Comparison of ENCODE assay signal across 21 cellular contexts in genomic region chr15:51205050-51205707, GRCh38.
"Had no signal": no experiment of that assay in that cellular context is flagged by ENCODE, and none has a peak within 500 bp of the region (broad histone marks: within the 10 kb centered on the region; RNA-seq: fewer than 3 reads in every experiment).

No MANE protein-coding gene starts in this region.

- H3K27me3 ChIP-seq: ovary, sigmoid colon had no signal

- ATAC-seq: left cardiac atrium; natural killer cell; psoas muscle; stimulated activated naive B cell treated with anti-CD40 and anti-IgM and Interleukin-4, amounts not matched to agents 10 μg/mL and 1 μg/mL and 100 μg/mL, for 72 hours; stimulated activated naive CD8-positive, alpha-beta T cell treated with anti-CD3 and anti-CD28 coated beads, Interleukin-15, amount 100 ng/mL, for 72 hours had no signal

- H3K4me1 ChIP-seq: psoas muscle, sigmoid colon, transverse colon had no signal

- DNase-seq: effector CD4-positive, alpha-beta T cell; endodermal cell; foreskin melanocyte; head of caudate nucleus; kidney; left cardiac atrium; natural killer cell; ovary; psoas muscle; retina; sigmoid colon; stimulated activated CD4-positive, alpha-beta T cell treated with anti-CD3 and anti-CD28 coated beads, Interleukin-2, amount 100 ng/mL, for 24 hours; stimulated activated CD4-positive, alpha-beta T cell treated with anti-CD3 and anti-CD28 coated beads, Interleukin-4, amount 100 ng/mL, for 4 hours; stimulated activated naive B cell treated with anti-CD40 and anti-IgM and Interleukin-4, amounts not matched to agents 10 μg/mL and 1 μg/mL and 100 μg/mL, for 72 hours; stimulated activated naive CD8-positive, alpha-beta T cell treated with anti-CD3 and anti-CD28 coated beads, Interleukin-15, amount 100 ng/mL, for 72 hours; substantia nigra; transverse colon had no signal

- H3K9me3 ChIP-seq: ovary, psoas muscle, sigmoid colon, thoracic aorta, transverse colon had no signal

- H3K4me3 ChIP-seq: coronary artery, hepatocyte, ovary, psoas muscle, sigmoid colon, skin epidermis, thoracic aorta, transverse colon had no signal

- H3K36me3 ChIP-seq: ovary, sigmoid colon, thoracic aorta, transverse colon had no signal

- H3K27ac ChIP-seq: coronary artery, hepatocyte, ovary, psoas muscle, sigmoid colon, thoracic aorta, transverse colon had no signal
